12 cellular contexts compared by ENCODE assay signal in genomic region chrX:18702362-18703195, GRCh38. TPM values are rescaled to one million over a fixed set of nuclear protein-coding genes. Genes with fewer than 3 reads are reported as not detected.
DNase-seq lines count a peak whose midpoint lies in the region; ATAC-seq and TF ChIP-seq lines count a peak whose summit lies in the region.
"Had no signal": no experiment of that assay in that cellular context is flagged by ENCODE, and none has a peak within 500 bp of the region (broad histone marks: within the 10 kb centered on the region; RNA-seq: fewer than 3 reads in every experiment).

No MANE protein-coding gene starts in this region.

- H3K9me3 Mint-ChIP-seq in activated naive CD4-positive, alpha-beta T cell treated with anti-CD3 and anti-CD28 coated beads, Interleukin-2, amount 50 U/mL, for 72 hours: no peaks in the 10 kb centered on the region

- no peaks in the 10 kb centered on the region for H3K79me2 ChIP-seq in GM23248 (ENCODE audit: insufficient read depth)
- H3K79me2 ChIP-seq in PC-9 (ENCODE audit: low read depth): no peaks in the 10 kb centered on the region

- no peaks in the 10 kb centered on the region for H3K36me3 Mint-ChIP-seq in activated naive CD4-positive, alpha-beta T cell treated with anti-CD3 and anti-CD28 coated beads, Interleukin-2, amount 50 U/mL, for 72 hours

- no peak for ATAC-seq in activated naive CD4-positive, alpha-beta T cell treated with anti-CD3 and anti-CD28 coated beads, Interleukin-2, amount 50 U/mL, for 72 hours
- ATAC-seq in GM21529 (IDR thresholded peaks at IDR 0.05; ENCODE audit: unreplicated experiment): no peak

- POLR2A ChIA-PET in PC-9 (lab: Charles Lee; ENCODE audit: unreplicated experiment): no interaction called here

- H3K9me3 ChIP-seq in GM23248 (ENCODE audit: low read depth) (no peaks in the 10 kb centered on the region), PC-9 (ENCODE audit: insufficient read depth, low read depth) (no peaks in the 10 kb centered on the region)

- no peak overlapping the region for H3K27ac Mint-ChIP-seq in activated naive CD4-positive, alpha-beta T cell treated with anti-CD3 and anti-CD28 coated beads, Interleukin-2, amount 50 U/mL, for 72 hours

- H2AFZ ChIP-seq in GM23248: no peak overlapping the region
- peak overlapping the region; percentile 69; the same call in 1 of the 2 replicates for H2AFZ ChIP-seq in PC-9

- H3K9ac ChIP-seq in GM23248: no peak overlapping the region

- no TSS peak for BruUV-seq in PC-9 (replicated peaks; lab: Mats Ljungman, UMichigan)

- H3K27ac ChIP-seq in GM23248 (no peak overlapping the region), PC-9 (peak overlapping the region; percentile 65), epithelial cell of prostate (peak overlapping the region; percentile 56)
- H3K27ac ChIP-seq: skin epidermis had no signal

- H4K20me1 ChIP-seq in GM23248 (ENCODE audit: insufficient read depth) (no peaks in the 10 kb centered on the region), PC-9 (ENCODE audit: insufficient read depth) (no peaks in the 10 kb centered on the region)

- H3K27me3 ChIP-seq in GM23248 (replicated peaks; ENCODE audit: insufficient read depth) (no peaks in the 10 kb centered on the region), PC-9 (ENCODE audit: insufficient read depth, low read depth) (no peaks in the 10 kb centered on the region)

- CTCF ChIA-PET in PC-9 (lab: Charles Lee): no interaction called here

- H3K4me1 ChIP-seq in GM23248 (ENCODE audit: insufficient read depth): peaks cover 3% of the 10 kb centered on the region; the same call in 1 of the 2 replicates
- peaks cover 17% of the 10 kb centered on the region for H3K4me1 ChIP-seq in PC-9 (replicated peaks; ENCODE audit: insufficient read depth)

- peak; percentile 42 for DNase-seq in GM23248
- DNase-seq in PC-9: peak; percentile 25 to 67
- DNase-seq in epithelial cell of prostate (ENCODE audit: low read depth, low spot score): peak; percentile 3
- peak; percentile 16 for DNase-seq in skeletal muscle cell (ENCODE audit: low read depth)
- DNase-seq in activated CD4-positive, alpha-beta T cell treated with anti-CD3 and anti-CD28 coated beads, Interleukin-2, amount 50 U/mL, for 4 hours: no peak
- no peak for DNase-seq in activated naive CD4-positive, alpha-beta T cell treated with anti-CD3 and anti-CD28 coated beads, Interleukin-2, amount 50 U/mL, for 72 hours (ENCODE audit: low spot score in 2 of 2)
- DNase-seq: activated naive CD4-positive, alpha-beta T cell treated with Interleukin-2 at 50 U/mL for 16 hours; NCI-H2029 treated with DMSO at 0.1 percent for 48 hours; trophoblast cell had no signal

- no peak overlapping the region for H3K4me3 ChIP-seq in GM23248
- peak overlapping the region; percentile 48; the same call in 1 of the 2 replicates for H3K4me3 ChIP-seq in PC-9
- H3K4me3 ChIP-seq in skeletal muscle cell (ENCODE audit: low read depth, low read length): no peak overlapping the region
- H3K4me3 ChIP-seq: skin epidermis had no signal

- TF ChIP-seq CTCF in PC-9 (conservative IDR thresholded peaks at IDR 0.05): no peak

- H3K36me3 ChIP-seq in GM23248 (ENCODE audit: low read depth) (no peaks in the 10 kb centered on the region), PC-9 (ENCODE audit: low read depth) (no peaks in the 10 kb centered on the region)

- in situ Hi-C loops in GM23248 (cut with MboI): no loop called here

- intact Hi-C loops in PC-9 (cut with micrococcal nuclease; ENCODE audit: unreplicated experiment): no loop called here

- 43% methylated on average over 10 to 12 of the region's 12 CpGs for WGBS in GM23248 (ENCODE audit: low coverage in 1 of 2, low lambda C conversion rate in 2 of 2, missing lambda C conversion rate in 2 of 2), 2 experiments

- H3F3A ChIP-seq in GM23248 (ENCODE audit: insufficient read depth) (no peaks in the 10 kb centered on the region), PC-9 (ENCODE audit: insufficient read depth, low read depth) (0 out of 2 replicates have a peak, but pooled peaks cover 5% of the 10 kb centered on the region)

- H3K9me2 ChIP-seq in GM23248 (ENCODE audit: insufficient read depth): no peaks in the 10 kb centered on the region
- no peaks in the 10 kb centered on the region for H3K9me2 ChIP-seq in PC-9 (ENCODE audit: insufficient read depth)

- H3K4me2 ChIP-seq in GM23248 (ENCODE audit: unreplicated experiment) (no peak overlapping the region), PC-9 (peak overlapping the region; percentile 76)

RNA-seq across cellular contexts. Expression of gene PPEF1, which starts 4.9 kb away (rescaled TPM):
- total RNA-seq in GM23248 (2014; rRNA removed; shearing (Covaris generic)): not detected in 2 replicates
- not detected in 2 replicates for polyA plus RNA-seq in GM23248 (2016; fragmentation: Nextera tagmentation; extraction: Ambion mirVana)
- not detected in 2 replicates for total RNA-seq in PC-9 (2021)
- total RNA-seq in activated naive CD4-positive, alpha-beta T cell treated with anti-CD3 and anti-CD28 coated beads, Interleukin-2, amount 50 U/mL, for 72 hours: not detected

RNA-seq across cellular contexts. Expression of gene RS1, which starts 30.7 kb away (rescaled TPM):
- not detected in 2 replicates for total RNA-seq in GM23248 (2014; rRNA removed; shearing (Covaris generic))
- polyA plus RNA-seq in GM23248 (2016; fragmentation: Nextera tagmentation; extraction: Ambion mirVana): not detected in 2 replicates
- not detected in 2 replicates for total RNA-seq in PC-9 (2021)
- not detected for total RNA-seq in activated naive CD4-positive, alpha-beta T cell treated with anti-CD3 and anti-CD28 coated beads, Interleukin-2, amount 50 U/mL, for 72 hours
- total RNA-seq: Right ventricle myocardium superior had no signal

Comparison
In these comparisons a context has a peak if more than half of its experiments do, and no peak if none do; other contexts are left out.
1. DNase-seq: peak in GM23248 (single experiment), PC-9 (2 of 2), epithelial cell of prostate (single experiment) and skeletal muscle cell (single experiment); none in activated CD4-positive, alpha-beta T cell treated with anti-CD3 and anti-CD28 coated beads, Interleukin-2, amount 50 U/mL, for 4 hours (0 of 2) and activated naive CD4-positive, alpha-beta T cell treated with anti-CD3 and anti-CD28 coated beads, Interleukin-2, amount 50 U/mL, for 72 hours (0 of 2).